17 cellular contexts compared by ENCODE assay signal in genomic region chr2:164711246-164712138, GRCh38.
DNase-seq lines count a peak whose midpoint lies in the region; ATAC-seq lines count a peak whose summit lies in the region.
"Had no signal": no experiment of that assay in that cellular context is flagged by ENCODE, and none has a peak within 500 bp of the region (broad histone marks: within the 10 kb centered on the region; RNA-seq: fewer than 3 reads in every experiment).

No MANE protein-coding gene starts in this region.

- H3K36me3 ChIP-seq in duodenal mucosa (ENCODE audit: control insufficient read depth in 1 of 2, insufficient read depth in 2 of 2, low read length in 2 of 2), result no peaks in the 10 kb centered on the region
- no peaks in the 10 kb centered on the region for H3K36me3 ChIP-seq in mucosa of stomach (ENCODE audit: control insufficient read depth, insufficient read depth, low read length)
- H3K36me3 ChIP-seq: esophagus muscularis mucosa, prostate gland, thyroid gland had no signal

- DNase-seq in DMS53 treated with DMSO at 0.1 percent for 48 hours (lab: John Stamatoyannopoulos, UW; ENCODE audit: unreplicated experiment) (peak; percentile 89), HCEC 1CT (no peak), NCI-H345 (lab: John Stamatoyannopoulos, UW) (no peak), islet precursor cell (no peak), HuH-7 (ENCODE audit: low spot score) (no peak)
- DNase-seq: activated CD4-positive, alpha-beta T cell treated with anti-CD3 and anti-CD28 coated beads for 48 hours; activated T-cell treated with anti-CD3 and anti-CD28 coated beads, Interleukin-2, amount 50 U/mL, for 24 hours; GM23248; midbrain; NCI-H1105; NCI-H510A treated with DMSO at 0.1 percent for 48 hours; thyroid gland had no signal

- H3K9ac ChIP-seq in duodenal mucosa (ENCODE audit: low read depth in 1 of 2, low read length in 2 of 2) (peak overlapping the region in 1 of 2 donors; percentile 20), mucosa of stomach (ENCODE audit: low read length) (peak overlapping the region; percentile 5)
- H3K9ac ChIP-seq: GM23248 had no signal

- no peaks in the 10 kb centered on the region for H3K27me3 ChIP-seq in duodenal mucosa (ENCODE audit: control insufficient read depth in 1 of 2, insufficient read depth in 2 of 2, low read length in 2 of 2)
- no peaks in the 10 kb centered on the region for H3K27me3 ChIP-seq in mucosa of stomach (ENCODE audit: control insufficient read depth, insufficient read depth, low read length)
- H3K27me3 ChIP-seq: esophagus muscularis mucosa, thyroid gland had no signal

- peak overlapping the region; percentile 26 to 48 for H3K4me3 ChIP-seq in duodenal mucosa (ENCODE audit: low read depth in 1 of 2, low read length in 2 of 2)
- H3K4me3 ChIP-seq in mucosa of stomach (ENCODE audit: low read length), result no peak overlapping the region
- H3K4me3 ChIP-seq: esophagus muscularis mucosa, GM23248, prostate gland, thyroid gland had no signal

- peaks cover 0 to 5% of the 10 kb centered on the region in 2 donors for H3K4me1 ChIP-seq in duodenal mucosa (ENCODE audit: control insufficient read depth in 1 of 2, insufficient read depth in 2 of 2, low read length in 2 of 2)
- peaks cover 5% of the 10 kb centered on the region for H3K4me1 ChIP-seq in mucosa of stomach (ENCODE audit: control insufficient read depth, insufficient read depth, low read length)
- H3K4me1 ChIP-seq: esophagus muscularis mucosa, prostate gland, thyroid gland had no signal

- H3K9me3 ChIP-seq in duodenal mucosa (ENCODE audit: control insufficient read depth in 1 of 2, low read length in 2 of 2), result no peaks in the 10 kb centered on the region
- no peaks in the 10 kb centered on the region for H3K9me3 ChIP-seq in mucosa of stomach (ENCODE audit: control insufficient read depth, low read length)
- H3K9me3 ChIP-seq: esophagus muscularis mucosa, prostate gland, thyroid gland had no signal

- ATAC-seq in HG03135 (IDR thresholded peaks at IDR 0.05; ENCODE audit: unreplicated experiment), result peak; percentile 67

- peak overlapping the region; percentile 75 for H3K27ac ChIP-seq in duodenal mucosa (ENCODE audit: low read depth, low read length)
- H3K27ac ChIP-seq: esophagus muscularis mucosa, GM23248, prostate gland, thyroid gland had no signal
